18 cellular contexts compared by ENCODE assay signal in genomic region chr17:46795379-46795952, GRCh38. TPM values are rescaled to one million over a fixed set of nuclear protein-coding genes. Genes with fewer than 3 reads are reported as not detected.
A peak's percentile ranks its signal among the peaks of the same experiment; 100 is the strongest.
DNase-seq lines count a peak whose midpoint lies in the region; ATAC-seq, FAIRE-seq and TF ChIP-seq lines count a peak whose summit lies in the region.
"Had no signal": no experiment of that assay in that cellular context is flagged by ENCODE, and none has a peak within 500 bp of the region (broad histone marks: within the 10 kb centered on the region; RNA-seq: fewer than 3 reads in every experiment).

No MANE protein-coding gene starts in this region.

- peak overlapping the region; percentile 66 to 82 for H3K27ac ChIP-seq in A549
- no peak overlapping the region for H3K27ac ChIP-seq in HEK293 (ENCODE audit: extremely low read depth, low read depth, low read length)
- H3K27ac ChIP-seq in RWPE2 (ENCODE audit: poor library complexity, severe bottlenecking), result no peak overlapping the region
- no peak overlapping the region for H3K27ac ChIP-seq in ascending aorta
- H3K27ac ChIP-seq: SJSA1, testis had no signal

- DNase-seq in A549 (ENCODE audit: low read depth in 1 of 2, low spot score in 1 of 2) (peak; percentile 67 to 94), RWPE2 (ENCODE audit: low spot score) (no peak), epithelial cell of esophagus (ENCODE audit: low read depth) (peak; percentile 44), ascending aorta (ENCODE audit: low spot score in 2 of 2) (no peak)
- DNase-seq in activated CD8-positive, alpha-beta memory T cell treated with anti-CD3 and anti-CD28 coated beads, Interleukin-2, amount 50 U/mL, for 48 hours, result no peak
- DNase-seq: activated naive CD4-positive, alpha-beta T cell treated with anti-CD3 and anti-CD28 coated beads, Interleukin-2, amount 10 ng/mL, durations not matched to agents 7 days and 5 days; head of caudate nucleus; left cardiac atrium; naive B cell; NCI-H187; NCI-H510A; testis had no signal

- ATAC-seq in A549 (peak; percentile 89 to 91), RWPE2 (ENCODE audit: low read depth) (peak; percentile 76), GM18907 (IDR thresholded peaks at IDR 0.05; ENCODE audit: unreplicated experiment) (no peak), GM21390 (IDR thresholded peaks at IDR 0.05; ENCODE audit: unreplicated experiment) (no peak)
- ATAC-seq: left cardiac atrium had no signal

- H3K36me3 ChIP-seq in HEK293 (ENCODE audit: control insufficient read depth in 2 of 2, insufficient read depth in 1 of 2, low read length in 2 of 2), result no peaks in the 10 kb centered on the region
- H3K36me3 ChIP-seq in RWPE2 (ENCODE audit: low read depth), result no peaks in the 10 kb centered on the region
- H3K36me3 ChIP-seq in ascending aorta, result no peaks in the 10 kb centered on the region
- H3K36me3 ChIP-seq: SJSA1 had no signal

- H3K9me3 ChIP-seq in A549 (no peaks in the 10 kb centered on the region), HEK293 (ENCODE audit: control insufficient read depth, insufficient read depth, low read depth, low read length) (no peaks in the 10 kb centered on the region), RWPE2 (ENCODE audit: severe bottlenecking) (no peaks in the 10 kb centered on the region), ascending aorta (no peaks in the 10 kb centered on the region)
- H3K9me3 ChIP-seq: SJSA1, testis had no signal

- WGBS in A549 (ENCODE audit: missing lambda C conversion rate), result 29% methylated on average over 15 of the region's 15 CpGs

- TF ChIP-seq POLR2A in A549 (IDR thresholded peaks at IDR 0.05; ENCODE audit: low read length), result no peak

- peaks cover 14% of the 10 kb centered on the region for H3K4me1 ChIP-seq in A549
- H3K4me1 ChIP-seq in HEK293 (ENCODE audit: control insufficient read depth, insufficient read depth, low read length), result no peaks in the 10 kb centered on the region
- H3K4me1 ChIP-seq in RWPE2 (ENCODE audit: insufficient read depth, poor library complexity, severe bottlenecking), result no peaks in the 10 kb centered on the region
- H3K4me1 ChIP-seq in ascending aorta, result no peaks in the 10 kb centered on the region
- H3K4me1 ChIP-seq: SJSA1, testis had no signal

- intact Hi-C loops in ascending aorta (cut with DNase I), result no loop called here

- H3K4me3 ChIP-seq in A549 (0 out of 3 replicates have a peak overlapping the region, but pooled peaks have one; percentile 1), HEK293 (ENCODE audit: low read depth, low read length) (no peak overlapping the region), RWPE2 (ENCODE audit: severe bottlenecking) (no peak overlapping the region), epithelial cell of esophagus (ENCODE audit: low read length) (no peak overlapping the region), ascending aorta (no peak overlapping the region)
- H3K4me3 ChIP-seq: SJSA1, testis had no signal

- H3K4me2 ChIP-seq in A549, result peak overlapping the region; percentile 70

- TF ChIP-seq EP300 in A549 (IDR thresholded peaks at IDR 0.05), result no peak

- CTCF ChIA-PET in A549 (lab: Yijun Ruan, JAX) (interaction anchor here (1.6 to 2.7 kb wide), 4 partner anchors 13 to 47 kb away, joined by 4 to 13 read pairs (median 6); no protein-coding TSS in a partner anchor), HEK293 (lab: Yijun Ruan, JAX) (interaction anchor here (0.6 to 2.5 kb wide), 3 partner anchors 12 to 67 kb away, joined by 3 to 15 read pairs (median 3); no protein-coding TSS in a partner anchor)

- H3K27me3 ChIP-seq in RWPE2 (ENCODE audit: insufficient read depth, poor library complexity, severe bottlenecking), result no peaks in the 10 kb centered on the region
- no peaks in the 10 kb centered on the region for H3K27me3 ChIP-seq in ascending aorta
- H3K27me3 ChIP-seq: testis had no signal

- POLR2A ChIA-PET in A549 (lab: Yijun Ruan, JAX) (no interaction called here), HEK293 (lab: Yijun Ruan, JAX) (interaction anchor here (1.1 kb wide), 1 partner anchor 12 kb away, joined by 3 read pairs; no protein-coding TSS in a partner anchor)

- no peak for TF ChIP-seq RAD21 in A549 (conservative IDR thresholded peaks at IDR 0.05 in 1 of 2, IDR thresholded peaks at IDR 0.05 in 1 of 2)

- no peak for FAIRE-seq in A549 (lab: Jason Lieb, UNC)
- FAIRE-seq: endometrium had no signal

- TF ChIP-seq CTCF in A549 (IDR thresholded peaks at IDR 0.05) (no peak), HEK293 (tag by site-specific recombination; IDR thresholded peaks at IDR 0.05) (no peak), RWPE2 (IDR thresholded peaks at IDR 0.05; ENCODE audit: poor library complexity, severe bottlenecking) (no peak), epithelial cell of esophagus (IDR thresholded peaks at IDR 0.05; ENCODE audit: insufficient read depth, low read depth, low read length, missing control alignments) (no peak), ascending aorta (IDR thresholded peaks at IDR 0.05) (no peak)

TF ChIP-seq in A549, 52 proteins besides CTCF, POLR2A, EP300 and RAD21:
- TF ChIP-seq FOSL2 (IDR thresholded peaks at IDR 0.05) (no peak), FOSL2 (CRISPR knock-in tag; IDR thresholded peaks at IDR 0.05) (peak; percentile 58), RCOR1 (IDR thresholded peaks at IDR 0.05; ENCODE audit: low read depth, low read length) (no peak)

TF ChIP-seq in HEK293, 187 proteins besides CTCF, POLR2A, EP300 and RAD21 (continues in another document):
- TF ChIP-seq ZNF133 (tag by site-specific recombination; IDR thresholded peaks at IDR 0.05) (no peak), PATZ1 (tag by site-specific recombination; IDR thresholded peaks at IDR 0.05) (no peak), ZNF473 (tag by site-specific recombination; IDR thresholded peaks at IDR 0.05) (no peak), ZNF280C (tag by site-specific recombination; IDR thresholded peaks at IDR 0.05) (no peak), ZNF670 (tag by site-specific recombination; IDR thresholded peaks at IDR 0.05; ENCODE audit: low read depth) (no peak), MEIS1 (CRISPR knock-in tag; IDR thresholded peaks at IDR 0.05; ENCODE audit: borderline replicate concordance) (no peak), ZNF654 (tag by site-specific recombination; IDR thresholded peaks at IDR 0.05; ENCODE audit: low read depth) (no peak), AEBP2 (tag by site-specific recombination; IDR thresholded peaks at IDR 0.05; ENCODE audit: borderline replicate concordance) (no peak)

RNA-seq across cellular contexts. Expression of gene WNT3, which starts 23.0 kb away (rescaled TPM):
- 10.8 and 11.6 TPM in 2 replicates for polyA plus RNA-seq in A549 (2011; rRNA removed)
- polyA plus RNA-seq in A549 (2012; cell fraction: cytosol; rRNA removed), result 5.3 and 6.2 TPM in 2 replicates
- polyA plus RNA-seq in A549 (2012; cell fraction: nucleus; rRNA removed), result 9.1 and 9.9 TPM in 2 replicates
- 5.9 to 8.4 TPM (median 8.3 TPM) in 3 replicates for polyA plus RNA-seq in A549 (2017; fragmentation: RNase III; extraction: RNeasy Plus Mini Kit Qiagen cat#74134 plus additional on column Dnase treatment)
- polyA minus RNA-seq in A549 (2011; rRNA and poly(A)+ RNA removed), result 7.0 TPM in 2 replicates
- not detected for total RNA-seq in ascending aorta

RNA-seq across cellular contexts. Expression of gene WNT9B, which starts 55.9 kb away (rescaled TPM):
- polyA plus RNA-seq in A549 (2011; rRNA removed) (0.05 and 0.22 TPM in 2 replicates), A549 (2017; fragmentation: RNase III; extraction: RNeasy Plus Mini Kit Qiagen cat#74134 plus additional on column Dnase treatment) (0.05 to 0.17 TPM (median 0.07 TPM) in 3 replicates)
- polyA plus RNA-seq in A549 (2012; cell fraction: cytosol; rRNA removed), result 0.01 TPM in 1 of 2 replicates, not detected in the other
- polyA plus RNA-seq in A549 (2012; cell fraction: nucleus; rRNA removed), result 0.05 TPM in 1 of 2 replicates, not detected in the other
- polyA minus RNA-seq in A549 (2011; rRNA and poly(A)+ RNA removed), result 0.50 TPM in 1 of 2 replicates, not detected in the other
- total RNA-seq in ascending aorta, result 5.6 TPM
- total RNA-seq: pulmonary artery endothelial cell, SJSA1 had no signal

Comparison
In these comparisons a context has a peak if more than half of its experiments do, and no peak if none do; other contexts are left out.
1. ATAC-seq: peak in A549 (2 of 2) and RWPE2 (single experiment); none in GM18907 (single experiment) and GM21390 (single experiment).
2. DNase-seq: peak in A549 (2 of 2) and epithelial cell of esophagus (single experiment); none in RWPE2 (single experiment), ascending aorta (0 of 2) and activated CD8-positive, alpha-beta memory T cell treated with anti-CD3 and anti-CD28 coated beads, Interleukin-2, amount 50 U/mL, for 48 hours (single experiment).
3. H3K27ac ChIP-seq: peak in A549 (2 of 2); none in HEK293 (single experiment), RWPE2 (single experiment) and ascending aorta (0 of 2).
4. Of the 5 proteins assayed by ChIP-seq in both HEK293 and A549: peak only in HEK293: REST; only in A549: none; in both: none; in neither: 4.